8 cellular contexts compared by ENCODE assay signal in the genomic region with DNA sequence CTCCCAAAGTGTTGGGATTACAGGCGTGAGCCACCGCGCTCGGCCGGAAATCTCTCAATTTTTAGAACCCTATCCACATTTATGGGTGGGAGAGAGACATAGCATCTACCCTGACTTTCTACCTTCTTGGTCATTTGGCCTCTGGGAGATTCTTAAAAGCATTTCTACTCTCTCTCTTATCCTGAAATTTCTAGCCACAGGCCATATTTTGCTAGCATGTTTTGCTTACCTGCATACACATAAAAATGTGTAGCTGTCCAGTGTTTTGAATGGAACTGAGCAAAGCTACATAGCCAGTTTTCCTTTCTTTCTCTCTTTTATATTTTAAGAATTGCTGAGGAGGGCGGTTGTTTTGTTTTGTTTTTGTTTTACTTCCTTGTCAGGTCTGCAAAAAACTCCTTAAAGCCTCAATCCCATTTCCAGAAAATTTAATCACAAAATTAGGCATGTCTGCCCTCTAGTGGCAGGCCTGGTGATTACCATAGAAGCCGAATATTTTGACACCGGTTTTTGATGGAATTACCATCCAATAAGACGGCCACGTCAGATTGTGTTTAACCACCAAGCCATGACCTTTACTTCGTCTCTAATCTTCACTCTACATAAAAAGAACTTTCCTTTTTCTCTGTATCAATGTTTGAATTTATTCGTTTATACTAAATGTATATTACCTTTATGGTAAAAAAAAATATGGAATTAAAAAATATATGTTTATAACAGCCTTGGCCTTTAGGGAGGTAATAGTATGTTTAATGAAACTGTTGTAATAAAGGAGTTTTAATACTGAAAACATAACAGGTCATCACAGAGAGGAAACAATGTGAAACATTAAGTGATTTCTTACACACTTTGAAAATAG. TPM values are rescaled to one million over a fixed set of nuclear protein-coding genes. Genes with fewer than 3 reads are reported as not detected.
DNase-seq lines count a peak whose midpoint lies in the region; ATAC-seq and TF ChIP-seq lines count a peak whose summit lies in the region.

No MANE protein-coding gene starts in this region.

- no peak overlapping the region for H3K4me3 ChIP-seq in fibroblast of pulmonary artery (replicated peaks; ENCODE audit: low read depth, low read length)
- H3K4me3 ChIP-seq in neuronal stem cell (ENCODE audit: low read length in 2 of 2), result no peak overlapping the region

- H2BK15ac ChIP-seq in neuronal stem cell (ENCODE audit: low read length), result no peak overlapping the region

- no peaks in the 10 kb centered on the region for H3K79me1 ChIP-seq in neuronal stem cell (ENCODE audit: low read depth, low read length)

- DNase-seq in DMS153 (lab: John Stamatoyannopoulos, UW), result peak; percentile 69
- DNase-seq in HEK293T (ENCODE audit: extremely low spot score), result peak; percentile 61
- DNase-seq in NCI-H748 treated with DMSO at 0.1 percent for 48 hours (lab: John Stamatoyannopoulos, UW), result peak; percentile 28
- DNase-seq in activated T-cell treated with anti-CD3 and anti-CD28 coated beads for 24 hours (ENCODE audit: low read depth), result peak; percentile 32
- DNase-seq in fibroblast of pulmonary artery (ENCODE audit: low read depth), result peak; percentile 78
- DNase-seq in neuronal stem cell (ENCODE audit: low spot score), result peak; percentile 59
- DNase-seq in NCI-H2107 (lab: John Stamatoyannopoulos, UW), result no peak

- no peak overlapping the region for H3K9ac ChIP-seq in neuronal stem cell (ENCODE audit: low read depth, low read length, poor library complexity)

- peak; percentile 79 for TF ChIP-seq CTCF in fibroblast of pulmonary artery (IDR thresholded peaks at IDR 0.05; ENCODE audit: low read length, missing control alignments)

- no peak overlapping the region for H2BK12ac ChIP-seq in neuronal stem cell (ENCODE audit: low read length)

- no peaks in the 10 kb centered on the region for H3K27me3 ChIP-seq in neuronal stem cell (ENCODE audit: control insufficient read depth in 3 of 3, insufficient read depth in 3 of 3, low read depth in 1 of 3, low read length in 3 of 3)

- H2AFZ ChIP-seq in neuronal stem cell (ENCODE audit: low read length), result no peak overlapping the region

- H3K27ac ChIP-seq in neuronal stem cell (replicated peaks; ENCODE audit: low read length), result no peak overlapping the region

- no peak overlapping the region for H3K18ac ChIP-seq in neuronal stem cell (ENCODE audit: low read length)

- no peak overlapping the region for H2AK5ac ChIP-seq in neuronal stem cell (ENCODE audit: low read depth, low read length)

- CTCF ChIA-PET in HEK293T (lab: Yijun Ruan, JAX), result interaction anchor here (0.7 kb wide), 1 partner anchor 182 kb away, joined by 3 read pairs; no protein-coding TSS in a partner anchor

- H3K14ac ChIP-seq in neuronal stem cell (ENCODE audit: low read length), result no peak overlapping the region

- H3K36me3 ChIP-seq in neuronal stem cell (replicated peaks in 1 of 2; ENCODE audit: control insufficient read depth in 2 of 2, insufficient read depth in 2 of 2, low read length in 2 of 2), result no peaks in the 10 kb centered on the region

- no peak overlapping the region for H2BK120ac ChIP-seq in neuronal stem cell (ENCODE audit: low read depth, low read length)

- H3K9me3 ChIP-seq in neuronal stem cell (replicated peaks in 1 of 2; ENCODE audit: control insufficient read depth in 2 of 2, insufficient read depth in 1 of 2, low read depth in 1 of 2, low read length in 2 of 2), result no peaks in the 10 kb centered on the region

- H4K8ac ChIP-seq in neuronal stem cell (ENCODE audit: low read depth, low read length), result no peak overlapping the region

- no peak for ATAC-seq in HG03039 (IDR thresholded peaks at IDR 0.05; ENCODE audit: unreplicated experiment)

- H2BK5ac ChIP-seq in neuronal stem cell (ENCODE audit: low read length), result no peak overlapping the region

- WGBS in neuronal stem cell (ENCODE audit: extremely low coverage in 2 of 2, insufficient read length in 2 of 2, insufficient replicate concordance in 1 of 2), 2 donors, result no CpG with 5 or more reads among the region's 12 CpGs

- H3K4me2 ChIP-seq in neuronal stem cell (ENCODE audit: insufficient read depth, low read length, poor library complexity, severe bottlenecking), result no peak overlapping the region

- H4K91ac ChIP-seq in neuronal stem cell (ENCODE audit: low read depth, low read length, poor library complexity), result no peak overlapping the region

- H3K4ac ChIP-seq in neuronal stem cell (ENCODE audit: low read length), result no peak overlapping the region

- POLR2A ChIA-PET in HEK293T (lab: Yijun Ruan, JAX), result no interaction called here

- H3K23ac ChIP-seq in neuronal stem cell (ENCODE audit: low read depth, low read length, poor library complexity), result no peak overlapping the region

- H3K4me1 ChIP-seq in neuronal stem cell (ENCODE audit: control insufficient read depth in 2 of 2, insufficient read depth in 1 of 2, low read depth in 1 of 2, low read length in 2 of 2), result no peaks in the 10 kb centered on the region

TF ChIP-seq in HEK293T, 16 proteins besides CTCF, POLR2A, EP300 and RAD21:
- TF ChIP-seq, protein P1, sequence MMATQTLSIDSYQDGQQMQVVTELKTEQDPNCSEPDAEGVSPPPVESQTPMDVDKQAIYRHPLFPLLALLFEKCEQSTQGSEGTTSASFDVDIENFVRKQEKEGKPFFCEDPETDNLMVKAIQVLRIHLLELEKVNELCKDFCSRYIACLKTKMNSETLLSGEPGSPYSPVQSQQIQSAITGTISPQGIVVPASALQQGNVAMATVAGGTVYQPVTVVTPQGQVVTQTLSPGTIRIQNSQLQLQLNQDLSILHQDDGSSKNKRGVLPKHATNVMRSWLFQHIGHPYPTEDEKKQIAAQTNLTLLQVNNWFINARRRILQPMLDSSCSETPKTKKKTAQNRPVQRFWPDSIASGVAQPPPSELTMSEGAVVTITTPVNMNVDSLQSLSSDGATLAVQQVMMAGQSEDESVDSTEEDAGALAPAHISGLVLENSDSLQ (IDR thresholded peaks at IDR 0.05), result peak; percentile 40; the same call in 1 of the 2 replicates
- TF ChIP-seq ARNT (IDR thresholded peaks at IDR 0.05) (no peak), HDGF (IDR thresholded peaks at IDR 0.05; ENCODE audit: borderline replicate concordance) (no peak)

RNA-seq across cellular contexts. Expression of a gene that starts 34.4 kb away (rescaled TPM):
- 4.1 TPM for polyA plus RNA-seq in neuronal stem cell (2013, experiment 1 of 2)
- polyA plus RNA-seq in neuronal stem cell (2013, experiment 2 of 2), result 4.4 TPM
